27 cellular contexts compared by ENCODE assay signal in the genomic region with DNA sequence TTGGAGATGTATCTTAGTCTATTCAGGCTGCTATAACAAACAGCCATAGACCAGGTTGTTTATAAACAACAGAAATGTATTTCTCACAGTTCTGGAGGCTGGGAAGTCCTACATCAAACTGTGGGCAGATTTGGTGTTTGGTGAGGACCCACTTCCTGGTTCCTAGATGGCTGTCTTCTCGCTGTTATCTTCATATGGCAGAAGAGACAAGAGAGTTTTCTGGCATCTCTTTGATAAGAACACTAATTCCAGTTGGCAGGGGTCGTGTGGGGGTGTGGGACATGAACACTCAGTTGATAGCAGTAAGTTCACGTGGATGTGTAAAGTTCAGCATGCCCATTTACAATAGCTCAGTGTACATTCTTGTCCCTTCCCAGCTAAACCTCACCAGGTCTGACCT.
"Had no signal": no experiment of that assay in that cellular context is flagged by ENCODE, and none has a peak within 500 bp of the region (broad histone marks: within the 10 kb centered on the region; RNA-seq: fewer than 3 reads in every experiment).

No MANE protein-coding gene starts in this region.

- H3K36me3 ChIP-seq: esophagus muscularis mucosa, lower lobe of right lung, prostate gland, right atrium auricular region, suprapubic skin, transverse colon, upper lobe of right lung, vagina had no signal

- H3K4me1 ChIP-seq: esophagus muscularis mucosa, foreskin keratinocyte, lower lobe of right lung, prostate gland, right atrium auricular region, suprapubic skin, transverse colon, upper lobe of right lung, vagina had no signal

- H3K27ac ChIP-seq: epithelial cell of prostate, esophagus muscularis mucosa, foreskin keratinocyte, lower lobe of right lung, prostate gland, right atrium auricular region, suprapubic skin, transverse colon, upper lobe of right lung, vagina had no signal

- FAIRE-seq: keratinocyte had no signal

- ATAC-seq: effector memory CD8-positive, alpha-beta T cell; foreskin keratinocyte; left ventricle myocardium superior; lower lobe of right lung; naive thymus-derived CD8-positive, alpha-beta T cell; sciatic nerve; stimulated activated naive CD8-positive, alpha-beta T cell treated with anti-CD3 and anti-CD28 coated beads, Interleukin-15, amount 100 ng/mL, for 72 hours; upper lobe of right lung had no signal

- DNase-seq: cortex of kidney; effector memory CD8-positive, alpha-beta T cell; foreskin keratinocyte; hypothalamus; immature natural killer cell; left ventricle myocardium superior; lower lobe of right lung; naive thymus-derived CD8-positive, alpha-beta T cell; nephron progenitor cell; nucleus accumbens; stimulated activated CD4-positive, alpha-beta T cell treated with anti-CD3 and anti-CD28 coated beads, Interleukin-12 subunit alpha, Interleukin-12 subunit beta, amount 100 ng/mL, for 4 hours; stimulated activated CD4-positive, alpha-beta T cell treated with anti-CD3 and anti-CD28 coated beads, Interleukin-1b, Interleukin-23, amount 100 ng/mL, for 48 hours; stimulated activated CD4-positive, alpha-beta T cell treated with anti-CD3 and anti-CD28 coated beads, Interleukin-4, amount 100 ng/mL, for 1 hour; stimulated activated CD8-positive, alpha-beta memory T cell treated with anti-CD3 and anti-CD28 coated beads, Interleukin-4, amount 100 ng/mL, for 48 hours; stimulated activated naive CD4-positive, alpha-beta T cell; stimulated activated naive CD8-positive, alpha-beta T cell treated with anti-CD3 and anti-CD28 coated beads, Interleukin-15, amount 100 ng/mL, for 72 hours; transverse colon; upper lobe of right lung had no signal

- H3K27me3 ChIP-seq: right atrium auricular region, transverse colon, vagina had no signal

- H3K4me2 ChIP-seq: smooth muscle cell had no signal

- H3K4me3 ChIP-seq: esophagus muscularis mucosa, lower lobe of right lung, prostate gland, right atrium auricular region, smooth muscle cell, suprapubic skin, transverse colon, upper lobe of right lung, vagina had no signal

- H3K9me3 ChIP-seq: esophagus muscularis mucosa, prostate gland, right atrium auricular region, suprapubic skin, transverse colon, upper lobe of right lung, vagina had no signal
